In the genomic region with DNA sequence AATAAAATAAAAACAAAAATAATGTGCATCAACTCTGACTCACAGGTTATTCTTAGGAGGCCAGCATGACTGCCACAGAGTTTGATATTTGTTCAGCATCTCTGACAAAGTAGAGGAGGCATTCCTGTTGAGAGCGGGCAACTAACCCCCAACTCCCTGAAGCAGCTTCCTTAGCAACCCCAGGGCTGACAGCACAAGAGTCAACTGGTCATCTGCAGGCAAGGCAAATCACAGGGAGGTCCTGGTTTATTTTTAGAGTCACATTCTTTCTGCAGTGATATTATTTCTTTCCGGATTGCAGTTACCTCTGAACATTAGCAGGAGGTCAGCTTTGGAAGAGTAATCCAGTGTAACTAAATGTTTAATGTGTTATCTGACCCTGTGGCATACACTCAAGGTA, we compare ENCODE assay signal across 21 cellular contexts.
DNase-seq lines count a peak whose midpoint lies in the region; ATAC-seq, FAIRE-seq and TF ChIP-seq lines count a peak whose summit lies in the region.
"Had no signal": no experiment of that assay in that cellular context is flagged by ENCODE, and none has a peak within 500 bp of the region (broad histone marks: within the 10 kb centered on the region; RNA-seq: fewer than 3 reads in every experiment).

No MANE protein-coding gene starts in this region.

- no peak overlapping the region for H4K8ac ChIP-seq in IMR-90 (ENCODE audit: low read depth in 2 of 2, low read length in 2 of 2)

- peak; percentile 68 for FAIRE-seq in endothelial cell of umbilical vein (lab: Jason Lieb, UNC)
- FAIRE-seq: endometrium had no signal

- TF ChIP-seq RAD21 in IMR-90 (IDR thresholded peaks at IDR 0.05; ENCODE audit: low read length) (no peak), neural cell (conservative IDR thresholded peaks at IDR 0.05) (no peak)

- no peak overlapping the region for H3K56ac ChIP-seq in IMR-90 (ENCODE audit: extremely low read depth, insufficient read depth, low read length)

- CTCF ChIA-PET in AG04449 (lab: Yijun Ruan, JAX) = no interaction called here
- CTCF ChIA-PET in IMR-90 (lab: Yijun Ruan, JAX) = no interaction called here
- CTCF ChIA-PET in endothelial cell of umbilical vein (lab: Charles Lee) = no interaction called here

- H3F3A ChIP-seq in neural cell (ENCODE audit: insufficient read depth, low read length, poor library complexity, severe bottlenecking) = no peaks in the 10 kb centered on the region

- no peak for TF ChIP-seq EP300 in neural cell (conservative IDR thresholded peaks at IDR 0.05; ENCODE audit: poor library complexity, severe bottlenecking)

- peaks cover 4% of the 10 kb centered on the region for H3K36me3 ChIP-seq in IMR-90 (ENCODE audit: control insufficient read depth, insufficient read depth, low read length)
- H3K36me3 ChIP-seq in endothelial cell of umbilical vein (ENCODE audit: control insufficient read depth in 2 of 2, extremely low read depth in 1 of 2, insufficient read depth in 2 of 2, low read length in 2 of 2) = peaks cover 0 to 8% of the 10 kb centered on the region in 2 experiments
- H3K36me3 ChIP-seq in neural cell (ENCODE audit: insufficient read depth, low read length) = no peaks in the 10 kb centered on the region

- H4K91ac ChIP-seq in IMR-90 (ENCODE audit: insufficient read depth, low read depth, low read length) = no peak overlapping the region

- TF ChIP-seq POLR2A in IMR-90 (IDR thresholded peaks at IDR 0.05; ENCODE audit: low read depth, low read length) = no peak
- TF ChIP-seq POLR2A in endothelial cell of umbilical vein (IDR thresholded peaks at IDR 0.05; ENCODE audit: low read depth, low read length) = no peak

- ATAC-seq in IMR-90 (ENCODE audit: low read depth) (peak; percentile 71), HG03135 (IDR thresholded peaks at IDR 0.05; ENCODE audit: unreplicated experiment) (no peak)

- H3K9ac ChIP-seq in IMR-90 (ENCODE audit: low read depth, low read length) (no peak overlapping the region), endothelial cell of umbilical vein (replicated peaks; ENCODE audit: extremely low read depth, insufficient read depth, low read length) (no peak overlapping the region), neural cell (ENCODE audit: low read length) (no peak overlapping the region)

- peaks cover 3% of the 10 kb centered on the region for H3K9me3 ChIP-seq in IMR-90 (ENCODE audit: control insufficient read depth, insufficient read depth, low read length)
- no peaks in the 10 kb centered on the region for H3K9me3 ChIP-seq in endothelial cell of umbilical vein (replicated peaks; ENCODE audit: control insufficient read depth, insufficient read depth, low read length)
- peaks cover 5% of the 10 kb centered on the region for H3K9me3 ChIP-seq in neural cell (ENCODE audit: low read length)
- H3K9me3 ChIP-seq: neutrophil had no signal

- DNase-seq in AG04449 (ENCODE audit: low read depth, low spot score) = peak; percentile 50
- peak; percentile 57 for DNase-seq in IMR-90
- no peak for DNase-seq in endothelial cell of umbilical vein (ENCODE audit: low read depth, low spot score)
- no peak for DNase-seq in Kasumi-1 (lab: John Stamatoyannopoulos, UW)
- DNase-seq in glutamatergic neuron = no peak
- no peak for DNase-seq in dorsolateral prefrontal cortex
- DNase-seq: activated CD4-positive, alpha-beta T cell treated with anti-CD3 and anti-CD28 coated beads, Interleukin-2, amount 10 ng/mL, durations not matched to agents 24 days and 14 days; DMS53; mesenchymal stem cell; NCI-H1436; NCI-H526; RPMI8226; trophoblast cell had no signal

- peaks cover 18% of the 10 kb centered on the region for H3K36me3 Mint-ChIP-seq in glutamatergic neuron (ENCODE audit: unreplicated experiment)

- H3K4me3 ChIP-seq in AG04449 (ENCODE audit: low read depth, low read length) (no peak overlapping the region), IMR-90 (ENCODE audit: insufficient read depth, low read depth, low read length) (no peak overlapping the region), endothelial cell of umbilical vein (replicated peaks in 1 of 3; ENCODE audit: insufficient read depth in 1 of 3, low read depth in 1 of 3, low read length in 3 of 3) (no peak overlapping the region), neural cell (ENCODE audit: low read length) (no peak overlapping the region), dorsolateral prefrontal cortex (no peak overlapping the region)
- H3K4me3 ChIP-seq: breast epithelium had no signal

- H2AK5ac ChIP-seq in IMR-90 (ENCODE audit: low read depth, low read length) = no peak overlapping the region

- no peak overlapping the region for H3K4me3 Mint-ChIP-seq in glutamatergic neuron (ENCODE audit: unreplicated experiment)
- H3K4me3 Mint-ChIP-seq: activated CD4-positive, alpha-beta T cell treated with anti-CD3 and anti-CD28 coated beads, Interleukin-2, amount 10 ng/mL, durations not matched to agents 24 days and 14 days; B cell; IgD-negative memory B cell; T-helper 2 cell treated with Interferon-gamma antibody and Interleukin-4, amounts not matched to agents 5 μg/mL and 100 μg/mL, for 36 hours had no signal

- H3K4me2 ChIP-seq in IMR-90 (ENCODE audit: low read depth, low read length) = no peak overlapping the region; the same call in 1 of the 2 replicates
- H3K4me2 ChIP-seq in endothelial cell of umbilical vein (ENCODE audit: insufficient read depth, low read length) = no peak overlapping the region
- no peak overlapping the region for H3K4me2 ChIP-seq in neural cell (ENCODE audit: low read length)

- no CpG with 5 or more reads among the region's 2 CpGs for WGBS in IMR-90 (ENCODE audit: extremely low coverage in 2 of 2, insufficient read length in 1 of 2), 2 experiments

- H3K23ac ChIP-seq in IMR-90 (ENCODE audit: low read depth, low read length) = no peak overlapping the region

- dilution Hi-C loops in IMR-90 (cut with HindIII; ENCODE audit: low sequenced_read_pairs, unreplicated experiment) = no loop called here
- dilution Hi-C loops in endothelial cell of umbilical vein (cut with MboI; ENCODE audit: extremely low pct_ligation_motif_present, low sequenced_read_pairs) = no loop called here

- H2BK5ac ChIP-seq in IMR-90 (ENCODE audit: low read depth, low read length, poor library complexity, severe bottlenecking) = no peak overlapping the region

- no peak for TF ChIP-seq CTCF in AG04449 (IDR thresholded peaks at IDR 0.05; ENCODE audit: insufficient read depth, low read length, missing control alignments)
- no peak for TF ChIP-seq CTCF in IMR-90 (conservative IDR thresholded peaks at IDR 0.05; ENCODE audit: low read depth, low read length)
- no peak for TF ChIP-seq CTCF in endothelial cell of umbilical vein (IDR thresholded peaks at IDR 0.05; ENCODE audit: extremely low read depth in 1 of 2, insufficient read depth in 1 of 2, low read depth in 1 of 2, low read length in 2 of 2)
- no peak for TF ChIP-seq CTCF in neural cell (IDR thresholded peaks at IDR 0.05; ENCODE audit: poor library complexity, severe bottlenecking)
- no peak for TF ChIP-seq CTCF in glutamatergic neuron (IDR thresholded peaks at IDR 0.05; ENCODE audit: partially characterized antibody, unreplicated experiment)
- no peak for TF ChIP-seq CTCF in dorsolateral prefrontal cortex (IDR thresholded peaks at IDR 0.05 in 54 of 56, conservative IDR thresholded peaks at IDR 0.05 in 2 of 56; ENCODE audit: low read depth in 1 of 56, partially characterized antibody in 56 of 56)

- BruUV-seq in IMR-90 (replicated peaks; lab: Mats Ljungman, UMichigan) (no TSS peak), endothelial cell of umbilical vein (replicated peaks; lab: Mats Ljungman, UMichigan) (no TSS peak)

- H3K27me3 Mint-ChIP-seq in glutamatergic neuron (ENCODE audit: unreplicated experiment) = peaks cover 3% of the 10 kb centered on the region
- H3K27me3 Mint-ChIP-seq: activated CD4-positive, alpha-beta T cell treated with anti-CD3 and anti-CD28 coated beads, Interleukin-2, amount 10 ng/mL, durations not matched to agents 24 days and 14 days; B cell; IgD-negative memory B cell had no signal

- no peak overlapping the region for H2BK15ac ChIP-seq in IMR-90 (ENCODE audit: low read depth, low read length)

- no peak overlapping the region for H3K14ac ChIP-seq in IMR-90 (replicated peaks; ENCODE audit: low read depth, low read length)

- H3K79me1 ChIP-seq in IMR-90 (ENCODE audit: low read depth in 1 of 2, low read length in 2 of 2) = no peaks in the 10 kb centered on the region

- in situ Hi-C loops in IMR-90 (cut with MboI; ENCODE audit: low sequenced_read_pairs) = no loop called here

- H3K9me2 ChIP-seq in neural cell (ENCODE audit: insufficient read depth, low read length) = no peaks in the 10 kb centered on the region

- H3K18ac ChIP-seq in IMR-90 (ENCODE audit: low read depth, low read length) = no peak overlapping the region

- no peak overlapping the region for H2BK120ac ChIP-seq in IMR-90 (ENCODE audit: low read depth, low read length)

- H3K4ac ChIP-seq in IMR-90 (ENCODE audit: low read depth, low read length) = no peak overlapping the region

- intact Hi-C loops in IMR-90 (cut with micrococcal nuclease) (no loop called here), endothelial cell of umbilical vein (cut with micrococcal nuclease) (no loop called here), dorsolateral prefrontal cortex (cut with DNase I) (no loop called here)

- H3K79me2 ChIP-seq in endothelial cell of umbilical vein (ENCODE audit: control insufficient read depth, insufficient read depth, low read length) (no peaks in the 10 kb centered on the region), neural cell (replicated peaks; ENCODE audit: insufficient read depth, low read length) (no peaks in the 10 kb centered on the region)

- H2BK20ac ChIP-seq in IMR-90 (ENCODE audit: low read depth, low read length) = no peak overlapping the region

- peaks cover 4% of the 10 kb centered on the region for H3K9me3 Mint-ChIP-seq in glutamatergic neuron (ENCODE audit: unreplicated experiment)

- POLR2A ChIA-PET in AG04449 (lab: Yijun Ruan, JAX) (no interaction called here), IMR-90 (lab: Charles Lee; ENCODE audit: unreplicated experiment) (no interaction called here), endothelial cell of umbilical vein (lab: Charles Lee) (no interaction called here)

- H3K4me1 ChIP-seq in IMR-90 (ENCODE audit: control insufficient read depth, insufficient read depth, low read length) (0 out of 2 replicates have a peak, but pooled peaks cover 5% of the 10 kb centered on the region), endothelial cell of umbilical vein (ENCODE audit: control insufficient read depth, extremely low read depth, insufficient read depth, low read length) (no peaks in the 10 kb centered on the region)
- H3K4me1 ChIP-seq: breast epithelium had no signal

- H2AK9ac ChIP-seq in IMR-90 (replicated peaks; ENCODE audit: low read depth, low read length, poor library complexity) = no peak overlapping the region

- H4K5ac ChIP-seq in IMR-90 (ENCODE audit: low read depth, low read length) = no peak overlapping the region

- H3K27me3 ChIP-seq in IMR-90 (ENCODE audit: control insufficient read depth, insufficient read depth, low read length) (no peaks in the 10 kb centered on the region), endothelial cell of umbilical vein (ENCODE audit: control insufficient read depth in 2 of 2, insufficient read depth in 2 of 2, low read length in 2 of 2) (no peaks in the 10 kb centered on the region), neural cell (ENCODE audit: insufficient read depth, low read depth, low read length) (no peaks in the 10 kb centered on the region), dorsolateral prefrontal cortex (no peaks in the 10 kb centered on the region)
- H3K27me3 ChIP-seq: breast epithelium, neutrophil had no signal

- H4K20me1 ChIP-seq in IMR-90 (ENCODE audit: insufficient read depth, low read length) (0 out of 2 replicates have a peak, but pooled peaks cover 2% of the 10 kb centered on the region), endothelial cell of umbilical vein (replicated peaks; ENCODE audit: control insufficient read depth, extremely low read depth, insufficient read depth, low read length) (no peaks in the 10 kb centered on the region), neural cell (ENCODE audit: insufficient read depth) (no peaks in the 10 kb centered on the region)

- H2AFZ ChIP-seq in IMR-90 (replicated peaks; ENCODE audit: low read length, poor library complexity) = no peak overlapping the region
- H2AFZ ChIP-seq in endothelial cell of umbilical vein (ENCODE audit: low read depth, low read length) = no peak overlapping the region
- no peak overlapping the region for H2AFZ ChIP-seq in neural cell (ENCODE audit: low read depth, low read length)

- H3K27ac ChIP-seq in IMR-90 (ENCODE audit: insufficient read depth, low read length) (no peak overlapping the region), endothelial cell of umbilical vein (ENCODE audit: insufficient read depth, low read depth, low read length) (no peak overlapping the region), neural cell (ENCODE audit: low read length) (peak overlapping the region; percentile 52), dorsolateral prefrontal cortex (no peak overlapping the region)
- H3K27ac ChIP-seq: breast epithelium, neutrophil had no signal

- H3K9me1 ChIP-seq in IMR-90 (ENCODE audit: insufficient read depth, low read length) (peaks cover 10% of the 10 kb centered on the region), endothelial cell of umbilical vein (replicated peaks; ENCODE audit: control insufficient read depth, extremely low read depth, insufficient read depth, low read length) (no peaks in the 10 kb centered on the region)

- H3K27ac Mint-ChIP-seq in glutamatergic neuron (ENCODE audit: unreplicated experiment) = no peak overlapping the region
- H3K27ac Mint-ChIP-seq: activated CD4-positive, alpha-beta T cell treated with anti-CD3 and anti-CD28 coated beads, Interleukin-2, amount 10 ng/mL, durations not matched to agents 24 days and 14 days; B cell; IgD-negative memory B cell; T-helper 2 cell treated with Interferon-gamma antibody and Interleukin-4, amounts not matched to agents 5 μg/mL and 100 μg/mL, for 36 hours had no signal

- no peaks in the 10 kb centered on the region for H3K4me1 Mint-ChIP-seq in glutamatergic neuron (ENCODE audit: low read depth, unreplicated experiment)
- H3K4me1 Mint-ChIP-seq: B cell had no signal

Comparison
In these comparisons a context has a peak if more than half of its experiments do, and no peak if none do; other contexts are left out.
1. DNase-seq: peak in AG04449 (single experiment) and IMR-90 (single experiment); none in endothelial cell of umbilical vein (single experiment), Kasumi-1 (0 of 2), glutamatergic neuron (single experiment) and dorsolateral prefrontal cortex (0 of 10).